34 cellular contexts compared by ENCODE assay signal in the genomic region with DNA sequence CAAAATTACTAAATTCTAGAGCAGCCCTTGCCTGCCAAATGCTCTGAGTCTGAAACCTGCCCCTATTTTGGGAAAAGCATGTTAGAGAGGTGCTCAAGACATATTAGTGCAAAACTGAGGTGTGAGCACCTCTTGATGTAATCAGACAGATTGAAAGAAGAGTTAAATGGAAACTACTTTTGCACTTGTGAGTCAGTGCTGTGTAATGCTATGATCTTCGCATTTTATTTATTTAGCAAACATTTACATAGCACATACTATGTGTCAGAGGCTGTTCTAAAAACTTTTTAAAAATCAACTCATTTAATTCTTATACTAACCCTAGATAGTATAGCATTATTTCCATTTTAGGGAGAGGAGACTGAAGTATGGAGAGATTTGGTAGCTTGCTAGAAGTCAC.
"Had no signal": no experiment of that assay in that cellular context is flagged by ENCODE, and none has a peak within 500 bp of the region (broad histone marks: within the 10 kb centered on the region; RNA-seq: fewer than 3 reads in every experiment).

No MANE protein-coding gene starts in this region.

- H3K9me3 ChIP-seq: body of pancreas, breast epithelium had no signal

- H3K4me3 ChIP-seq: body of pancreas, breast epithelium had no signal

- H3K36me3 ChIP-seq: breast epithelium had no signal

- DNase-seq: activated B cell treated with CpG ODN at 0.5 μM for 24 hours; activated CD4-positive, alpha-beta memory T cell treated with anti-CD3 and anti-CD28 coated beads, Interleukin-2, amount 10 ng/mL, durations not matched to agents 7 days and 5 days; activated CD4-positive, alpha-beta T cell treated with anti-CD3 and anti-CD28 coated beads for 4 hours; activated CD4-positive, CD25-positive, alpha-beta regulatory T cell treated with anti-CD3 and anti-CD28 coated beads, Interleukin-2, amount 50 U/mL, for 72 hours; activated CD8-positive, alpha-beta memory T cell treated with anti-CD3 and anti-CD28 coated beads for 24 hours; activated CD8-positive, alpha-beta memory T cell treated with anti-CD3 and anti-CD28 coated beads, Interleukin-2, amount 10 ng/mL, durations not matched to agents 7 days and 5 days; activated CD8-positive, alpha-beta memory T cell treated with anti-CD3 and anti-CD28 coated beads, Interleukin-2, amount 50 U/mL, for 48 hours; activated effector memory CD4-positive, alpha-beta T cell treated with Interleukin-2 at 50 U/mL for 16 hours; activated naive CD4-positive, alpha-beta T cell treated with anti-CD3 and anti-CD28 coated beads, Interleukin-2, amount 10 ng/mL, durations not matched to agents 7 days and 5 days; activated naive CD8-positive, alpha-beta T cell treated with anti-CD3 and anti-CD28 coated beads, Interleukin-2, amount 50 U/mL, for 24 hours; activated T-cell treated with anti-CD3 and anti-CD28 coated beads, Interleukin-2, amount 50 U/mL, for 48 hours; amniotic stem cell; aorta; body of pancreas; caudate nucleus; cerebellar nuclear complex; Karpas-422; MV-4-11; NCI-H1092; NCI-H1436 treated with DMSO at 0.1 percent for 48 hours; NCI-H1694 treated with DMSO at 0.1 percent for 48 hours; NCI-H2029; NCI-H2171 treated with DMSO at 0.1 percent for 48 hours; NCI-H226; NCI-H446 treated with DMSO at 0.1 percent for 48 hours; NCI-H69; Right ventricle myocardium superior; SW 1271; T-helper 1 cell; T-helper 2 cell; T-helper 9 cell had no signal

- ATAC-seq: activated CD8-positive, alpha-beta memory T cell treated with anti-CD3 and anti-CD28 coated beads, Interleukin-2, amount 10 ng/mL, durations not matched to agents 7 days and 5 days; activated naive CD8-positive, alpha-beta T cell treated with anti-CD3 and anti-CD28 coated beads, Interleukin-2, amount 50 U/mL, for 24 hours; body of pancreas had no signal

- H3K4me1 ChIP-seq: body of pancreas, breast epithelium had no signal

- H3K27me3 ChIP-seq: body of pancreas had no signal

- H3K27ac ChIP-seq: body of pancreas, breast epithelium, RWPE1, VCaP had no signal
